ENCODE assay signal across 1 cellular context in genomic region chr17:40559016-40559853, GRCh38.
TF ChIP-seq lines count a peak whose summit lies in the region.

No MANE protein-coding gene starts in this region.

TF ChIP-seq in A549, 52 proteins besides CTCF, POLR2A, EP300 and RAD21 (continued from another document):
- TF ChIP-seq FOSB (CRISPR knock-in tag; IDR thresholded peaks at IDR 0.05) (no peak; the same call in 1 of the 2 replicates), TFCP2L1 (CRISPR knock-in tag; IDR thresholded peaks at IDR 0.05) (0 out of 2 replicates have a peak, but pooled peaks have one; percentile 18), CHD4 (IDR thresholded peaks at IDR 0.05; ENCODE audit: borderline replicate concordance) (no peak), EHMT2 (IDR thresholded peaks at IDR 0.05; ENCODE audit: low read depth) (no peak), BHLHE40 (IDR thresholded peaks at IDR 0.05; ENCODE audit: low read depth, low read length) (no peak), RFX5 (IDR thresholded peaks at IDR 0.05) (no peak), NFE2L2 (conservative IDR thresholded peaks at IDR 0.05; ENCODE audit: low read length) (no peak), TP53 (CRISPR knock-in tag; IDR thresholded peaks at IDR 0.05) (no peak), BCL3 (IDR thresholded peaks at IDR 0.05) (no peak), PBX3 (IDR thresholded peaks at IDR 0.05) (no peak), HOXB5 (CRISPR knock-in tag; IDR thresholded peaks at IDR 0.05) (no peak; the same call in 1 of the 2 replicates), HOXB13 (CRISPR knock-in tag; IDR thresholded peaks at IDR 0.05; ENCODE audit: low read depth) (0 out of 2 replicates have a peak, but pooled peaks have one; percentile 22), HDAC2 (IDR thresholded peaks at IDR 0.05) (no peak), ZFP36 (IDR thresholded peaks at IDR 0.05; ENCODE audit: borderline replicate concordance, partially characterized antibody) (no peak), POLR2AphosphoS2 (conservative IDR thresholded peaks at IDR 0.05; ENCODE audit: low read length) (no peak), HMGXB4 (CRISPR knock-in tag; IDR thresholded peaks at IDR 0.05; ENCODE audit: borderline replicate concordance) (no peak), HES2 (IDR thresholded peaks at IDR 0.05) (no peak)
